In the genomic region with DNA sequence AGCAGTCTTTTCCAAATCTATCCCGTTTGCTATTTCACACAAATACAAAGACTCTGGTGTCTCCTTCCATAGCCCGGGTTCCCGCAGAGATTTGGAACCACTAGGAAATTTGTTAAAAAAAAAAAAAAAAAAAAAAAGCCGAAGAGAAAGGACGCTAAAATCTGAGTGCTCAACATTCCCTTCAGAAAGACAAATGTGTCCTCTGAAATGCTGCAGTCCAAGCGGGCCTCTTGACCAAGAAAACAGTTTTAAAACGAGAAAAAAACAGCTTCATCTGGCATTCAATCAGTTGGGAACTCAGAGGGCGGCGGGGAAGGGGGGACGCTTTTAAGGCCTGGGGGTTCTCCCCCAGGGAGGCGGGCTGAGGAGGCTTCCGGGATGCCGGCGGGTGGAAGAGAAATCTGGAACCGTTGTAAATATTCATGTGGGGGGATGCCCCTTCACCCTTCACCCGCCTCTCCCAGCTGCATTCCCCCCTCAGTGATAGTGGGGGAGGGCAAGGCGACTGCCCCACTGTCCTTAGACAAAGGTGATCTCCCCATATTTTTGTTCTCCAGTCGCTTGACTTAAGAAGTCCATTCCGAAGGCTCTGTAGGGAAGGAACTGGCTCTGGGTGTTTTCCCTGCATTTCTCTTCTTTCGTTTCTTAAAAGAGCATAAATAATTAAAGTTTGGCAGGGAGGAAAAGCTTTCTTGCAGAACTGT, we compare ENCODE assay signal across 1 cellular context.
TF ChIP-seq lines count a peak whose summit lies in the region.

No MANE protein-coding gene starts in this region.

TF ChIP-seq in H1, 55 proteins besides CTCF, POLR2A, EP300 and RAD21:
- TF ChIP-seq CBX8 (IDR thresholded peaks at IDR 0.05; ENCODE audit: borderline replicate concordance, low read depth, low read length) (peak; percentile 40; the same call in 1 of the 2 replicates), CREB1 (IDR thresholded peaks at IDR 0.05) (no peak), RNF2 (IDR thresholded peaks at IDR 0.05; ENCODE audit: borderline replicate concordance, low read depth, low read length, missing control alignments, poor library complexity, severe bottlenecking) (peak; percentile 54)
